1 cellular context compared by ENCODE assay signal in genomic region chr10:119537953-119538630, GRCh38.
TF ChIP-seq lines count a peak whose summit lies in the region.

No MANE protein-coding gene starts in this region.

TF ChIP-seq in SK-N-SH treated with all-trans-retinoic acid at 6 μM for 48 hours, 23 proteins besides CTCF, POLR2A, EP300 and RAD21 (continued from another document):
- no peak for TF ChIP-seq TSHZ2 (CRISPR knock-in tag; IDR thresholded peaks at IDR 0.05)
- no peak for TF ChIP-seq ZNF565 (CRISPR knock-in tag; conservative IDR thresholded peaks at IDR 0.05; ENCODE audit: low read depth)
- no peak for TF ChIP-seq RARB (CRISPR knock-in tag; IDR thresholded peaks at IDR 0.05)
- no peak for TF ChIP-seq ZC3H10 (CRISPR knock-in tag; IDR thresholded peaks at IDR 0.05)
- no peak for TF ChIP-seq ZFP30 (CRISPR knock-in tag; IDR thresholded peaks at IDR 0.05)
- no peak for TF ChIP-seq ZNF8 (CRISPR knock-in tag; IDR thresholded peaks at IDR 0.05)
- no peak for TF ChIP-seq CSRNP3 (CRISPR knock-in tag; IDR thresholded peaks at IDR 0.05)
- no peak for TF ChIP-seq BACH2 (CRISPR knock-in tag; IDR thresholded peaks at IDR 0.05; ENCODE audit: borderline replicate concordance)
